1 cellular context compared by ENCODE assay signal in the genomic region with DNA sequence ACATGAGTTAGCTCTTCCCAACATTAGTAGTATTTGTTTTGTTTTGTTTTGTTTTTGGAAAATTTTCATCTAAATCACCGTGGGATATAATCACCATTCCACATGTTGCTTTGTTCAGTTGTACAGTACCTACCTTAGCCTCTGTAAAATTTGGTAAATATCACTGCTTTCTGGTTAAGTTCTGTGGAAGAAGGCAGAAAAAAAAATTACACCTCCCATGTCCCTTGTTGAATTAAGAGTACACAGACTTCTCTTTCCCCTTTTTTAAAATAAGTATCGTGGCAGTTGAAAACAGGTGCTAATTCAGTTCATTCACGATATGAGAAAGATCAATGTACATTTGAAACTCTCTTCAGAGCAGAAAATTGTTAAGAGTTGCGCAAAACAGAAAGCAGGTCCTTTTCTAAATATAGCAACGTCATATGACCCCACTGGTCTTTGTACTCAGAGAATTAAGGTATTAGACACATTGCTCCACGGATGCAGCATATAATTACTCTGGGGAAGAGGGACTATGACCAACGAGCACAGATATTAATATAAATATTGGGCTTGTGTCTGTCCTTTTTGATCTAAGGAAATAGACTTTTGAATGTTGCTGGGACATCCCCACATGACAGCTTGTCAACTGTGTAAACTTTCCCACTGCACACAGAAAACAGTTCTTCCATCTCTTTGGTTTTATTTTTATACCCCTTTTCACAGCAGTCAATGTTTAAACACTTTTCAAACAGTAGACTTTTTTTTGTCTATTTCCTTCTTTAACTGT.
TF ChIP-seq lines count a peak whose summit lies in the region.

No MANE protein-coding gene starts in this region.

TF ChIP-seq in K562, 482 proteins besides CTCF, POLR2A, EP300 and RAD21 (continued from another document):
- TF ChIP-seq, protein P1, sequence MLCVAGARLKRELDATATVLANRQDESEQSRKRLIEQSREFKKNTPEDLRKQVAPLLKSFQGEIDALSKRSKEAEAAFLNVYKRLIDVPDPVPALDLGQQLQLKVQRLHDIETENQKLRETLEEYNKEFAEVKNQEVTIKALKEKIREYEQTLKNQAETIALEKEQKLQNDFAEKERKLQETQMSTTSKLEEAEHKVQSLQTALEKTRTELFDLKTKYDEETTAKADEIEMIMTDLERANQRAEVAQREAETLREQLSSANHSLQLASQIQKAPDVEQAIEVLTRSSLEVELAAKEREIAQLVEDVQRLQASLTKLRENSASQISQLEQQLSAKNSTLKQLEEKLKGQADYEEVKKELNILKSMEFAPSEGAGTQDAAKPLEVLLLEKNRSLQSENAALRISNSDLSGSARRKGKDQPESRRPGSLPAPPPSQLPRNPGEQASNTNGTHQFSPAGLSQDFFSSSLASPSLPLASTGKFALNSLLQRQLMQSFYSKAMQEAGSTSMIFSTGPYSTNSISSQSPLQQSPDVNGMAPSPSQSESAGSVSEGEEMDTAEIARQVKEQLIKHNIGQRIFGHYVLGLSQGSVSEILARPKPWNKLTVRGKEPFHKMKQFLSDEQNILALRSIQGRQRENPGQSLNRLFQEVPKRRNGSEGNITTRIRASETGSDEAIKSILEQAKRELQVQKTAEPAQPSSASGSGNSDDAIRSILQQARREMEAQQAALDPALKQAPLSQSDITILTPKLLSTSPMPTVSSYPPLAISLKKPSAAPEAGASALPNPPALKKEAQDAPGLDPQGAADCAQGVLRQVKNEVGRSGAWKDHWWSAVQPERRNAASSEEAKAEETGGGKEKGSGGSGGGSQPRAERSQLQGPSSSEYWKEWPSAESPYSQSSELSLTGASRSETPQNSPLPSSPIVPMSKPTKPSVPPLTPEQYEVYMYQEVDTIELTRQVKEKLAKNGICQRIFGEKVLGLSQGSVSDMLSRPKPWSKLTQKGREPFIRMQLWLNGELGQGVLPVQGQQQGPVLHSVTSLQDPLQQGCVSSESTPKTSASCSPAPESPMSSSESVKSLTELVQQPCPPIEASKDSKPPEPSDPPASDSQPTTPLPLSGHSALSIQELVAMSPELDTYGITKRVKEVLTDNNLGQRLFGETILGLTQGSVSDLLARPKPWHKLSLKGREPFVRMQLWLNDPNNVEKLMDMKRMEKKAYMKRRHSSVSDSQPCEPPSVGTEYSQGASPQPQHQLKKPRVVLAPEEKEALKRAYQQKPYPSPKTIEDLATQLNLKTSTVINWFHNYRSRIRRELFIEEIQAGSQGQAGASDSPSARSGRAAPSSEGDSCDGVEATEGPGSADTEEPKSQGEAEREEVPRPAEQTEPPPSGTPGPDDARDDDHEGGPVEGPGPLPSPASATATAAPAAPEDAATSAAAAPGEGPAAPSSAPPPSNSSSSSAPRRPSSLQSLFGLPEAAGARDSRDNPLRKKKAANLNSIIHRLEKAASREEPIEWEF (CRISPR knock-in tag; IDR thresholded peaks at IDR 0.05): 0 out of 2 replicates have a peak, but pooled peaks have one; percentile 24
- TF ChIP-seq CBX3 (IDR thresholded peaks at IDR 0.05; ENCODE audit: borderline replicate concordance in 1 of 2, low read length in 2 of 2): no peak
- 0 out of 2 replicates have a peak, but pooled peaks have one; percentile 6 for TF ChIP-seq RFX1 (IDR thresholded peaks at IDR 0.05)
- peak; percentile 65; the same call in 1 of the 2 replicates for TF ChIP-seq CREB3 (tag; conservative IDR thresholded peaks at IDR 0.05; ENCODE audit: low read depth)
- TF ChIP-seq XRCC3 (IDR thresholded peaks at IDR 0.05): no peak
- 0 out of 2 replicates have a peak, but pooled peaks have one; percentile 13 for TF ChIP-seq NR2C1 (IDR thresholded peaks at IDR 0.05)
- TF ChIP-seq NR2C1 (tag; IDR thresholded peaks at IDR 0.05): 0 out of 2 replicates have a peak, but pooled peaks have one; percentile 41
- no peak for TF ChIP-seq RNF2 (IDR thresholded peaks at IDR 0.05)
- no peak for TF ChIP-seq ZBTB5 (IDR thresholded peaks at IDR 0.05)
- peak; percentile 72 for TF ChIP-seq GTF2E2 (tag; IDR thresholded peaks at IDR 0.05)
- peak; percentile 97 for TF ChIP-seq MEF2D (tag; conservative IDR thresholded peaks at IDR 0.05; ENCODE audit: low read depth)
- peak in 1 of 2 experiments; percentile 35; a peak in 2 of 4 replicates for TF ChIP-seq FOXK2 (conservative IDR thresholded peaks at IDR 0.05 in 1 of 2, IDR thresholded peaks at IDR 0.05 in 1 of 2; ENCODE audit: low read depth in 2 of 2)
- 0 out of 2 replicates have a peak, but pooled peaks have one; percentile 5 for TF ChIP-seq ZNF175 (CRISPR knock-in tag; IDR thresholded peaks at IDR 0.05; ENCODE audit: low read depth)
- no peak for TF ChIP-seq ARID2 (IDR thresholded peaks at IDR 0.05)
